ENCODE assay signal across 16 cellular contexts in genomic region chr6:113586413-113586812, GRCh38.
DNase-seq lines count a peak whose midpoint lies in the region; TF ChIP-seq lines count a peak whose summit lies in the region.
"Had no signal": no experiment of that assay in that cellular context is flagged by ENCODE, and none has a peak within 500 bp of the region (broad histone marks: within the 10 kb centered on the region; RNA-seq: fewer than 3 reads in every experiment).

No MANE protein-coding gene starts in this region.

- H3K4me1 ChIP-seq in adipocyte (ENCODE audit: control insufficient read depth, insufficient read depth, low read length) = peaks cover 9% of the 10 kb centered on the region
- peaks cover 0 to 12% (median 4%) of the 10 kb centered on the region in 4 donors for H3K4me1 ChIP-seq in sigmoid colon

- H3K9me3 ChIP-seq in adipocyte (ENCODE audit: control insufficient read depth, low read length) = no peaks in the 10 kb centered on the region
- H3K9me3 ChIP-seq in sigmoid colon = no peaks in the 10 kb centered on the region
- H3K9me3 ChIP-seq: stomach had no signal

- peak overlapping the region in 3 of 4 donors; percentile 20 to 40 (median 25) for H3K27ac ChIP-seq in sigmoid colon
- H3K27ac ChIP-seq: stomach had no signal

- WGBS in sigmoid colon, 2 donors = 75 to 78% methylated on average over 1 of the region's 1 CpG

- TF ChIP-seq POLR2A in sigmoid colon (IDR thresholded peaks at IDR 0.05) = no peak

- TF ChIP-seq EP300 in sigmoid colon (IDR thresholded peaks at IDR 0.05) = no peak

- intact Hi-C loops in sigmoid colon (cut with DNase I) = no loop called here

- no peaks in the 10 kb centered on the region for H3K36me3 ChIP-seq in adipocyte (ENCODE audit: control insufficient read depth, insufficient read depth, low read length, severe bottlenecking)
- H3K36me3 ChIP-seq in sigmoid colon = no peaks in the 10 kb centered on the region
- H3K36me3 ChIP-seq: stomach had no signal

- H3K27me3 ChIP-seq in adipocyte (replicated peaks; ENCODE audit: control insufficient read depth, insufficient read depth, low read length) (no peaks in the 10 kb centered on the region), sigmoid colon (no peaks in the 10 kb centered on the region)
- H3K27me3 ChIP-seq: dorsolateral prefrontal cortex, stomach had no signal

- no peak overlapping the region for H3K4me3 ChIP-seq in adipocyte (ENCODE audit: low read length)
- no peak overlapping the region for H3K4me3 ChIP-seq in fibroblast of pulmonary artery (replicated peaks; ENCODE audit: low read depth, low read length)
- H3K4me3 ChIP-seq in sigmoid colon = no peak overlapping the region
- H3K4me3 ChIP-seq: stomach had no signal

- no peak for TF ChIP-seq CTCF in fibroblast of pulmonary artery (IDR thresholded peaks at IDR 0.05; ENCODE audit: low read length, missing control alignments)
- no peak for TF ChIP-seq CTCF in sigmoid colon (IDR thresholded peaks at IDR 0.05)

- peak; percentile 57 for DNase-seq in HCEC 1CT
- DNase-seq in adipocyte (ENCODE audit: low read depth) = peak; percentile 54
- DNase-seq in fibroblast of pulmonary artery (ENCODE audit: low read depth) = peak; percentile 56
- DNase-seq in sigmoid colon = no peak
- DNase-seq in NCI-H128 (lab: John Stamatoyannopoulos, UW; ENCODE audit: unreplicated experiment) = no peak
- no peak for DNase-seq in NCI-H2107 (lab: John Stamatoyannopoulos, UW)
- DNase-seq in activated CD4-positive, CD25-positive, alpha-beta regulatory T cell treated with anti-CD3 and anti-CD28 coated beads, Interleukin-2, amount 50 U/mL, for 72 hours = no peak
- DNase-seq: CD8-positive, alpha-beta memory T cell; dorsolateral prefrontal cortex; GDM1; glutamatergic neuron; left cardiac atrium; NCI-H1105; NCI-H510A; stomach; T-cell had no signal

- H3K9ac ChIP-seq in adipocyte (ENCODE audit: low read length) = no peak overlapping the region

Comparison
In these comparisons a context has a peak if more than half of its experiments do, and no peak if none do; other contexts are left out.
1. DNase-seq: peak in HCEC 1CT (single experiment), adipocyte (single experiment) and fibroblast of pulmonary artery (single experiment); none in sigmoid colon (single experiment), NCI-H128 (single experiment), NCI-H2107 (single experiment) and activated CD4-positive, CD25-positive, alpha-beta regulatory T cell treated with anti-CD3 and anti-CD28 coated beads, Interleukin-2, amount 50 U/mL, for 72 hours (single experiment).